ENCODE assay signal across 8 cellular contexts in genomic region chr3:23806322-23807160, GRCh38. TPM values are rescaled to one million over a fixed set of nuclear protein-coding genes. Genes with fewer than 3 reads are reported as not detected.
A peak's percentile ranks its signal among the peaks of the same experiment; 100 is the strongest.
DNase-seq lines count a peak whose midpoint lies in the region; ATAC-seq, FAIRE-seq and TF ChIP-seq lines count a peak whose summit lies in the region.

No MANE protein-coding gene starts in this region.

- H3K4me1 ChIP-seq in ACC112 (ENCODE audit: control insufficient read depth, insufficient read depth, low read length, unreplicated experiment), result peaks cover 34% of the 10 kb centered on the region

- H3K27me3 Mint-ChIP-seq in activated CD8-positive, alpha-beta T cell treated with anti-CD3 and anti-CD28 coated beads for 36 hours, result peaks cover 8% of the 10 kb centered on the region

- H3K27ac Mint-ChIP-seq in activated CD8-positive, alpha-beta T cell treated with anti-CD3 and anti-CD28 coated beads for 36 hours, result peak overlapping the region; percentile 94

- H3K36me3 Mint-ChIP-seq in activated CD8-positive, alpha-beta T cell treated with anti-CD3 and anti-CD28 coated beads for 36 hours (ENCODE audit: low read depth), result peaks cover 28% of the 10 kb centered on the region

- H3K36me3 ChIP-seq in ACC112 (ENCODE audit: insufficient read depth, low read length), result 0 out of 2 replicates have a peak, but pooled peaks cover 5% of the 10 kb centered on the region

- peak overlapping the region; percentile 87 for H3K4me3 Mint-ChIP-seq in activated CD8-positive, alpha-beta T cell treated with anti-CD3 and anti-CD28 coated beads for 36 hours

- no peak for FAIRE-seq in urothelium cell line (lab: Jason Lieb, UNC)

- peak overlapping the region; percentile 77 for H2AFZ ChIP-seq in ACC112 (ENCODE audit: low read length, unreplicated experiment)

- POLR2A ChIA-PET in activated CD8-positive, alpha-beta T cell treated with anti-CD3 and anti-CD28 coated beads for 36 hours (lab: Charles Lee), result interaction anchor here (0.7 to 5.3 kb wide), 3 partner anchors 10 to 114 kb away, joined by 3 to 37 read pairs (median 3); partner anchors contain the start of genes NKIRAS1 and RPL15

- intact Hi-C loops in activated CD8-positive, alpha-beta T cell treated with anti-CD3 and anti-CD28 coated beads for 36 hours (cut with micrococcal nuclease), result loop anchor here (10.0 kb wide), 2 partner anchors 108 to 362 kb away; partner anchors contain the start of genes NKIRAS1 and RPL15

- H3K27ac ChIP-seq in ACC112 (ENCODE audit: low read depth, low read length), result peak overlapping the region; percentile 19; the same call in 1 of the 2 replicates

- H3K9me3 Mint-ChIP-seq in activated CD8-positive, alpha-beta T cell treated with anti-CD3 and anti-CD28 coated beads for 36 hours, result no peaks in the 10 kb centered on the region

- H3K4me3 ChIP-seq in ACC112 (ENCODE audit: low read depth, low read length) (peak overlapping the region; percentile 96), epithelial cell of proximal tubule (ENCODE audit: low read depth, low read length) (peak overlapping the region; percentile 80)

- peaks cover 52% of the 10 kb centered on the region for H3K79me2 ChIP-seq in ACC112 (ENCODE audit: control insufficient read depth, insufficient read depth, low read length, unreplicated experiment)

- DNase-seq in activated CD8-positive, alpha-beta T cell treated with anti-CD3 and anti-CD28 coated beads for 36 hours, result peak; percentile 36
- DNase-seq in epithelial cell of proximal tubule (ENCODE audit: low read depth), result no peak
- DNase-seq in myocyte (ENCODE audit: low read depth), result peak; percentile 43
- DNase-seq in urothelium cell line (ENCODE audit: low spot score), result peak; percentile 30
- no peak for DNase-seq in NCI-H2196 treated with DMSO at 0.1 percent for 48 hours (lab: John Stamatoyannopoulos, UW; ENCODE audit: unreplicated experiment)

- CTCF ChIA-PET in activated CD8-positive, alpha-beta T cell treated with anti-CD3 and anti-CD28 coated beads for 36 hours (lab: Charles Lee), result interaction anchor here (1.0 kb wide), 1 partner anchor 21 kb away, joined by 3 read pairs; no protein-coding TSS in a partner anchor

- peak; percentile 4 for ATAC-seq in GM19035 (IDR thresholded peaks at IDR 0.05; ENCODE audit: unreplicated experiment)
- peak; percentile 11 for ATAC-seq in HG03432 (IDR thresholded peaks at IDR 0.05; ENCODE audit: unreplicated experiment)
- peak; percentile 6 for ATAC-seq in activated CD8-positive, alpha-beta T cell treated with anti-CD3 and anti-CD28 coated beads for 36 hours

- peaks cover 48% of the 10 kb centered on the region for H3K4me1 Mint-ChIP-seq in activated CD8-positive, alpha-beta T cell treated with anti-CD3 and anti-CD28 coated beads for 36 hours (ENCODE audit: low read depth)

- H3K27me3 ChIP-seq in ACC112 (ENCODE audit: insufficient read depth, low read length), result no peaks in the 10 kb centered on the region

- no peak for TF ChIP-seq CTCF in activated CD8-positive, alpha-beta T cell treated with anti-CD3 and anti-CD28 coated beads for 36 hours (IDR thresholded peaks at IDR 0.05)
- TF ChIP-seq CTCF in epithelial cell of proximal tubule (conservative IDR thresholded peaks at IDR 0.05; ENCODE audit: low read depth, low read length), result no peak

RNA-seq across cellular contexts. Expression of gene UBE2E1, which starts 0.8 kb away (rescaled TPM):
- total RNA-seq in activated CD8-positive, alpha-beta T cell treated with anti-CD3 and anti-CD28 coated beads for 36 hours, result 10 to 100 TPM; 79.0 to 80.3 TPM
- total RNA-seq in epithelial cell of proximal tubule (76.7 and 94.9 TPM in 2 replicates), myocyte (73.8 and 90.8 TPM in 2 replicates)
- 73.2 TPM for polyA plus RNA-seq in myocyte (2012)

Comparison
In these comparisons a context has a peak if more than half of its experiments do, and no peak if none do; other contexts are left out.
1. DNase-seq: peak in activated CD8-positive, alpha-beta T cell treated with anti-CD3 and anti-CD28 coated beads for 36 hours (single experiment), myocyte (single experiment) and urothelium cell line (single experiment); none in epithelial cell of proximal tubule (single experiment) and NCI-H2196 treated with DMSO at 0.1 percent for 48 hours (single experiment).
2. Peak in every context shown above with its lines, with median percentiles within 50 percentile points of each other: ATAC-seq.